Comparison of ENCODE assay signal across 25 cellular contexts in the genomic region with DNA sequence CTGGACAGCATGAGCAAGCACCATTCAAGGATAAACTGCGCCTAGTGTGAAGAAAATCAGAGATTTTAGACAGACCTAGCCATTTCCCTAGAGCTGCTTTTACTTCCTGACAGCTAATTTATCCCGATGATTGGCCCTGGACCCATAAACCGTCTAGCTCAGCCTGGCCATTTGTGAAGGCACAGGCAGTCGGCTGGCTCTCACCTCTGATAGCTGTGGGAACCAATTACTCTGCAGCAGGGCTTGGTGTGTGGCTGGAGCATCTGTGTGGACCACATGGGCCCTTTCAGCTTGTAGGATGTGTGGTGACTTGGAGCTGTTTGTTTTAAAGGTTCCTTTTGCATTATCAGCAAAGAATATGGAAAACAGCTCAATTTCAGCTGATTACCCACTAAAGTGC.
"Had no signal": no experiment of that assay in that cellular context is flagged by ENCODE, and none has a peak within 500 bp of the region (broad histone marks: within the 10 kb centered on the region; RNA-seq: fewer than 3 reads in every experiment).

No MANE protein-coding gene starts in this region.

- H3K27me3 ChIP-seq: heart right ventricle, left lung, neutrophil, right lobe of liver had no signal

- H3K36me3 ChIP-seq: heart right ventricle, left lung, lower lobe of right lung, neutrophil, right lobe of liver, thoracic aorta, WERI-Rb-1 had no signal

- FAIRE-seq: astrocyte, endothelial cell of umbilical vein, urothelium cell line had no signal

- H3K4me1 ChIP-seq: heart right ventricle, left lung, lower lobe of right lung, right lobe of liver had no signal

- DNase-seq: activated CD4-positive, alpha-beta memory T cell treated with anti-CD3 and anti-CD28 coated beads, Interleukin-2, amount 10 ng/mL, durations not matched to agents 7 days and 5 days; activated CD4-positive, alpha-beta T cell treated with anti-CD3 and anti-CD28 coated beads for 48 hours; activated CD8-positive, alpha-beta memory T cell treated with anti-CD3 and anti-CD28 coated beads, Interleukin-2, amount 50 U/mL, for 48 hours; activated gamma-delta T cell treated with Interleukin-2 at 50 U/mL for 16 hours; activated naive CD4-positive, alpha-beta T cell treated with anti-CD3 and anti-CD28 coated beads, Interleukin-2, amount 50 U/mL, for 16 hours; activated T-cell treated with anti-CD3 and anti-CD28 coated beads, Interleukin-2, amount 50 U/mL, for 4 hours; amniotic stem cell; caudate nucleus; foreskin fibroblast; heart right ventricle; kidney glomerular epithelial cell; left lung; lower lobe of right lung; mucosa of descending colon; right lobe of liver; stimulated activated CD4-positive, alpha-beta T cell treated with anti-CD3 and anti-CD28 coated beads, Interleukin-4, amount 100 ng/mL, for 24 hours; T-helper 17 cell; T1000; trophoblast cell; WERI-Rb-1 had no signal

- H3K9me3 ChIP-seq: left lung, lower lobe of right lung, mucosa of descending colon, neutrophil, right lobe of liver, thoracic aorta had no signal

- H3K27ac ChIP-seq: heart right ventricle, left lung, lower lobe of right lung, neutrophil, right lobe of liver, thoracic aorta, WERI-Rb-1 had no signal

- H3K4me3 ChIP-seq: heart right ventricle, left lung, lower lobe of right lung, mucosa of descending colon, right lobe of liver, thoracic aorta had no signal
